ENCODE assay signal across 1 cellular context in the genomic region with DNA sequence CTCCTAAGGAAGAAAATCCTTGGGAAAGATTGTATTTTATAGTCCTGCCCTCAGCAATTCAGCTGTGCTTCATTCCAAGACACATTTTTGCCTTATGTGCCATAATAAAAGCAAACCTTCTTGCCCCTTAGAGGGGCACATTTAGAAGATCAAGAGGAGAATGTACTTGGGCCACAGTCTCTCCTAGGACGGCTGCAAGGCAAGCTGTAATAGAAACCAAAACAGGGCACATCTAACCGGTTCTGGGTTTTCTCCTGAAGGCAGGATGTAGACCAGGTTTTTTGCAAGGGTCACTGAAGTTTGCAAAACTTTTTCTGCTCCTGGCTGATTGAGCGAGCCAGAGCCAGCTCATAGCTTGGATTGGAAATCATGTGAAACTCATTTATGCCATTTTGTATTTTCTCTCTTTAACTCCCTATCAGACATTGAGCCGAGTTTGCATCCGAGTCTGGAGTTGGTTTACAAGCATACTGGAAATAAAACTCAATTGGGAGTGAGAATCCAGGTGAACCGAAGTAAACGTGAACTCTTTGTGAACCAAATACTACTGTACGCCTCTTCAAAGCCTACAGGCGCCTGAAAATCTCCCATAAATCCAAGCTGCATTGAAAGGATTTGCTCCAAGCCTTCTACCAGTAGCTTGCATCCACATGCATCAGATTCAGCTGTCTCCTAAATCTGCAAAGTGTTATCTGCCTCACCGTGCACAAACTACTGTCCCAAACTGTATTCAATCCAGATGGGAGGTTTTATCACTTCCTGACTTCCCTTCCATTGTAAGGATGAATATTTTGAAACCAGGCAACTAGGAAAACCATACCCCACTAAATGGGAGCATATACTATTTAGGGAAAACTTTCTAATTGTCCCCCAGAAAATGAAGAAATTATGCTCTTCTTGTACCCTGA.
TF ChIP-seq lines count a peak whose summit lies in the region.

No MANE protein-coding gene starts in this region.

TF ChIP-seq in GM12878, 131 proteins besides CTCF, POLR2A, EP300 and RAD21 (continued from another document):
- TF ChIP-seq, protein P1, sequence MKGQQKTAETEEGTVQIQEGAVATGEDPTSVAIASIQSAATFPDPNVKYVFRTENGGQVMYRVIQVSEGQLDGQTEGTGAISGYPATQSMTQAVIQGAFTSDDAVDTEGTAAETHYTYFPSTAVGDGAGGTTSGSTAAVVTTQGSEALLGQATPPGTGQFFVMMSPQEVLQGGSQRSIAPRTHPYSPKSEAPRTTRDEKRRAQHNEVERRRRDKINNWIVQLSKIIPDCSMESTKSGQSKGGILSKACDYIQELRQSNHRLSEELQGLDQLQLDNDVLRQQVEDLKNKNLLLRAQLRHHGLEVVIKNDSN (IDR thresholded peaks at IDR 0.05; ENCODE audit: borderline replicate concordance, extremely low read length, insufficient read depth, low read depth, low read length) = no peak
- TF ChIP-seq, protein P2, sequence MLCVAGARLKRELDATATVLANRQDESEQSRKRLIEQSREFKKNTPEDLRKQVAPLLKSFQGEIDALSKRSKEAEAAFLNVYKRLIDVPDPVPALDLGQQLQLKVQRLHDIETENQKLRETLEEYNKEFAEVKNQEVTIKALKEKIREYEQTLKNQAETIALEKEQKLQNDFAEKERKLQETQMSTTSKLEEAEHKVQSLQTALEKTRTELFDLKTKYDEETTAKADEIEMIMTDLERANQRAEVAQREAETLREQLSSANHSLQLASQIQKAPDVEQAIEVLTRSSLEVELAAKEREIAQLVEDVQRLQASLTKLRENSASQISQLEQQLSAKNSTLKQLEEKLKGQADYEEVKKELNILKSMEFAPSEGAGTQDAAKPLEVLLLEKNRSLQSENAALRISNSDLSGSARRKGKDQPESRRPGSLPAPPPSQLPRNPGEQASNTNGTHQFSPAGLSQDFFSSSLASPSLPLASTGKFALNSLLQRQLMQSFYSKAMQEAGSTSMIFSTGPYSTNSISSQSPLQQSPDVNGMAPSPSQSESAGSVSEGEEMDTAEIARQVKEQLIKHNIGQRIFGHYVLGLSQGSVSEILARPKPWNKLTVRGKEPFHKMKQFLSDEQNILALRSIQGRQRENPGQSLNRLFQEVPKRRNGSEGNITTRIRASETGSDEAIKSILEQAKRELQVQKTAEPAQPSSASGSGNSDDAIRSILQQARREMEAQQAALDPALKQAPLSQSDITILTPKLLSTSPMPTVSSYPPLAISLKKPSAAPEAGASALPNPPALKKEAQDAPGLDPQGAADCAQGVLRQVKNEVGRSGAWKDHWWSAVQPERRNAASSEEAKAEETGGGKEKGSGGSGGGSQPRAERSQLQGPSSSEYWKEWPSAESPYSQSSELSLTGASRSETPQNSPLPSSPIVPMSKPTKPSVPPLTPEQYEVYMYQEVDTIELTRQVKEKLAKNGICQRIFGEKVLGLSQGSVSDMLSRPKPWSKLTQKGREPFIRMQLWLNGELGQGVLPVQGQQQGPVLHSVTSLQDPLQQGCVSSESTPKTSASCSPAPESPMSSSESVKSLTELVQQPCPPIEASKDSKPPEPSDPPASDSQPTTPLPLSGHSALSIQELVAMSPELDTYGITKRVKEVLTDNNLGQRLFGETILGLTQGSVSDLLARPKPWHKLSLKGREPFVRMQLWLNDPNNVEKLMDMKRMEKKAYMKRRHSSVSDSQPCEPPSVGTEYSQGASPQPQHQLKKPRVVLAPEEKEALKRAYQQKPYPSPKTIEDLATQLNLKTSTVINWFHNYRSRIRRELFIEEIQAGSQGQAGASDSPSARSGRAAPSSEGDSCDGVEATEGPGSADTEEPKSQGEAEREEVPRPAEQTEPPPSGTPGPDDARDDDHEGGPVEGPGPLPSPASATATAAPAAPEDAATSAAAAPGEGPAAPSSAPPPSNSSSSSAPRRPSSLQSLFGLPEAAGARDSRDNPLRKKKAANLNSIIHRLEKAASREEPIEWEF (IDR thresholded peaks at IDR 0.05; ENCODE audit: insufficient replicate concordance, low read depth, low read length) = no peak
